In the genomic region with DNA sequence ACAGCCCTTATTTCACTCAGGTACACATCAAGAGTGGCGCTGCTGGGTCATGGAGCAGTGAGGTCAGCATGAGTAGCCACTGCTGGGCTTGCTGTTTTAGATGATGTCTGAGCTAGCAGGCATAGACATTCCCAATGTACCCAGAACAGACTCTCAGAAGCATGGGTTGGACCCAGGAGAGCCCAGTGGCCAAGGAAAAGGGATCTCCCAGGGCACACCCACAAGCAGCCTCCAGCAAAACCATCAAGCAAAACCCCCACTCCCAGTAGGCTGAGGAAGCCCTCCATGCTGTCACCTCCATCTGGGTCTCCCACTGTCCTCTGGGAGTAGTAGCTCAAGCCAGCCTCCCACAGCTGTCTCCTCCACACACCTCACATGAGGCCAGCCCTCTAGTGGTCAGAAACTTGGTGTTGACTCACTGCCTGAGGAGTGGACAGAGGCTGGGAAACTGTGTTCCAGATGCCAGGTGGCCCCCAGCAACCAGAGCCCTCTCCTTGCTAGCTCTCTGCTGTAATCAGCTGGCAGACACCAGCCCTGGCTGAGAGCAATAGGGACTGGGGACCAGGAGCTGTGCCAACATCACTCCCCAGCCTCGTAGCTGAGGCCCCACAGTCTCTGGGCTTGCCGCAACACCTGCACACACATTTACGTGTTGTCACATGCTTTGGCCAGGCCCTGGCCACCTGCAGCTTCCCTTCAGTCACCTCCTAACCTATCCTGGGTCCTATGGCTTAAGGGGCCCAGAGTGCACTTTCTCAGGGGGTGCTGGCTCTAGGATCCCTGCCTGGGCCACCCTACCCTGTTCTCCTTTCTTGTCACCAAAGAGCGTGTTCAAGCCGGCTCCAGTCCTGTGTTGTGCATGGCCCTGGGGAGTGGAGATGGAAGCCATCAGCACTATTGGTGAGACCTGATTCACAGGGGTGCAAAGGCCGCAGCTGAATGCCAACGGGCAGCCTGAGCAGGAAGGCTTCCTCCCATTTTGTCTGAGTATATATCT, we compare ENCODE assay signal across 8 cellular contexts. TPM values are rescaled to one million over a fixed set of nuclear protein-coding genes. Genes with fewer than 3 reads are reported as not detected.
DNase-seq lines count a peak whose midpoint lies in the region; ATAC-seq, FAIRE-seq and TF ChIP-seq lines count a peak whose summit lies in the region.

No MANE protein-coding gene starts in this region.

- no peak overlapping the region for H2BK12ac ChIP-seq in trophoblast cell (ENCODE audit: low read length)

- no peak overlapping the region for H3K9ac ChIP-seq in trophoblast cell (ENCODE audit: low read length)

- no peak overlapping the region for H3K18ac ChIP-seq in trophoblast cell (ENCODE audit: low read length)

- no peak overlapping the region for H2BK5ac ChIP-seq in trophoblast cell (ENCODE audit: low read depth, low read length, poor library complexity)

- CTCF ChIA-PET in A549 (lab: Yijun Ruan, JAX) = interaction anchor here (0.6 to 13.5 kb wide), 28 partner anchors 8 to 189 kb away, joined by 3 to 132 read pairs (median 4); partner anchors contain the start of gene ADISSP

- peak overlapping the region; percentile 26 for H3K4me2 ChIP-seq in A549
- no peak overlapping the region for H3K4me2 ChIP-seq in trophoblast cell (ENCODE audit: low read length)

- peak; percentile 79 for TF ChIP-seq CTCF in A549 (IDR thresholded peaks at IDR 0.05)

- peak; percentile 80 to 81 for TF ChIP-seq RAD21 in A549 (conservative IDR thresholded peaks at IDR 0.05 in 1 of 2, IDR thresholded peaks at IDR 0.05 in 1 of 2)

- no peak overlapping the region for H4K12ac ChIP-seq in trophoblast cell (ENCODE audit: low read depth, low read length)

- peak overlapping the region; percentile 45 for H2AK5ac ChIP-seq in trophoblast cell (ENCODE audit: low read length)

- POLR2A ChIA-PET in A549 (lab: Yijun Ruan, JAX) = interaction anchor here (1.0 to 3.7 kb wide), 7 partner anchors 23 to 51 kb away, joined by 3 to 40 read pairs (median 17); partner anchors contain the start of genes ADISSP, CDC25B, CENPB and SPEF1

- DNase-seq in A549 (ENCODE audit: low read depth in 1 of 2, low spot score in 1 of 2) (peak; percentile 89 to 93), GDM1 (lab: John Stamatoyannopoulos, UW) (peak; percentile 8), NCI-H2029 (lab: John Stamatoyannopoulos, UW) (peak; percentile 64), UCSD-AML1 (lab: John Stamatoyannopoulos, UW; ENCODE audit: unreplicated experiment) (peak; percentile 56), foreskin melanocyte (peak; percentile 60), trophoblast cell (peak; percentile 73 to 88), putamen (ENCODE audit: low spot score) (no peak)
- no peak for DNase-seq in effector CD8-positive, alpha-beta T cell (lab: John Stamatoyannopoulos, UW)

- H3K79me1 ChIP-seq in trophoblast cell (ENCODE audit: low read length) = peaks cover 8% of the 10 kb centered on the region

- TF ChIP-seq EP300 in A549 (IDR thresholded peaks at IDR 0.05) = no peak

- peaks cover 6% of the 10 kb centered on the region for H3K79me2 ChIP-seq in trophoblast cell (ENCODE audit: control insufficient read depth, insufficient read depth, low read length, poor library complexity)

- peak; percentile 76 for FAIRE-seq in A549 (lab: Jason Lieb, UNC)

- WGBS in A549 (ENCODE audit: missing lambda C conversion rate) = 81% methylated on average over 8 of the region's 8 CpGs
- whole genome bisulfite sequencing in trophoblast cell (ENCODE audit: extremely low coverage, insufficient coverage, insufficient read length) = no CpG with 5 or more reads among the region's 8 CpGs

- H3K27ac ChIP-seq in A549 (peak overlapping the region; percentile 91 to 92), trophoblast cell (ENCODE audit: low read depth, low read length) (no peak overlapping the region)

- no peak overlapping the region for H3K4ac ChIP-seq in trophoblast cell (ENCODE audit: low read depth, low read length)

- peak; percentile 78 to 86 for ATAC-seq in A549

- H3K36me3 ChIP-seq in trophoblast cell (ENCODE audit: control insufficient read depth in 1 of 2, insufficient read depth in 2 of 2, low read length in 2 of 2) = peaks cover 9 to 11% of the 10 kb centered on the region in 2 experiments

- no peak overlapping the region for H3K14ac ChIP-seq in trophoblast cell (ENCODE audit: low read length)

- H3K4me3 ChIP-seq in A549 (no peak overlapping the region), trophoblast cell (ENCODE audit: low read depth, low read length) (no peak overlapping the region)

- peak overlapping the region; percentile 71 for H2AFZ ChIP-seq in trophoblast cell (ENCODE audit: insufficient read depth, low read length, poor library complexity)

- peak overlapping the region; percentile 73 for H4K8ac ChIP-seq in trophoblast cell (ENCODE audit: low read depth, low read length)

- no peak overlapping the region for H4K91ac ChIP-seq in trophoblast cell (ENCODE audit: low read depth, low read length)

- H3K4me1 ChIP-seq in A549 = peaks cover 36% of the 10 kb centered on the region
- peaks cover 2 to 3% of the 10 kb centered on the region in 2 experiments for H3K4me1 ChIP-seq in trophoblast cell (ENCODE audit: control insufficient read depth in 1 of 2, insufficient read depth in 2 of 2, low read length in 2 of 2)

- no peaks in the 10 kb centered on the region for H3K27me3 ChIP-seq in trophoblast cell (ENCODE audit: insufficient read depth, low read length)

- no peak for TF ChIP-seq POLR2A in A549 (IDR thresholded peaks at IDR 0.05; ENCODE audit: low read length)

- H3K9me3 ChIP-seq in A549 = no peaks in the 10 kb centered on the region
- no peaks in the 10 kb centered on the region for H3K9me3 ChIP-seq in trophoblast cell (ENCODE audit: insufficient read depth, low read depth, low read length)

- no peak overlapping the region for H2BK120ac ChIP-seq in trophoblast cell (ENCODE audit: insufficient read depth, low read length, poor library complexity)

- H3K23ac ChIP-seq in trophoblast cell (ENCODE audit: low read length) = no peak overlapping the region

TF ChIP-seq in A549, 52 proteins besides CTCF, POLR2A, EP300 and RAD21:
- TF ChIP-seq JUN (IDR thresholded peaks at IDR 0.05) (peak in 1 of 2 experiments; percentile 43; a peak in 2 of 5 replicates), ZFP36 (IDR thresholded peaks at IDR 0.05; ENCODE audit: borderline replicate concordance, partially characterized antibody) (no peak), ESRRA (IDR thresholded peaks at IDR 0.05; ENCODE audit: borderline replicate concordance, low read length) (no peak), MYC (IDR thresholded peaks at IDR 0.05; ENCODE audit: borderline replicate concordance, low read length) (peak; percentile 38; the same call in 1 of the 2 replicates), CEBPB (IDR thresholded peaks at IDR 0.05) (no peak), RFX5 (IDR thresholded peaks at IDR 0.05) (0 out of 2 replicates have a peak, but pooled peaks have one; percentile 22), NPAS2 (CRISPR knock-in tag; IDR thresholded peaks at IDR 0.05; ENCODE audit: borderline replicate concordance) (no peak), EHF (CRISPR knock-in tag; IDR thresholded peaks at IDR 0.05) (0 out of 2 replicates have a peak, but pooled peaks have one; percentile 54), GATA3 (IDR thresholded peaks at IDR 0.05; ENCODE audit: borderline replicate concordance) (no peak), HOXB5 (CRISPR knock-in tag; IDR thresholded peaks at IDR 0.05) (no peak), FOSL2 (IDR thresholded peaks at IDR 0.05) (no peak), FOSL2 (CRISPR knock-in tag; IDR thresholded peaks at IDR 0.05) (peak; percentile 86), SMC3 (IDR thresholded peaks at IDR 0.05) (peak; percentile 95)
- TF ChIP-seq, protein P1, sequence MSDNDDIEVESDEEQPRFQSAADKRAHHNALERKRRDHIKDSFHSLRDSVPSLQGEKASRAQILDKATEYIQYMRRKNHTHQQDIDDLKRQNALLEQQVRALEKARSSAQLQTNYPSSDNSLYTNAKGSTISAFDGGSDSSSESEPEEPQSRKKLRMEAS (IDR thresholded peaks at IDR 0.05) = peak; percentile 89
TF ChIP-seq in A549: peak in this region for 7.

RNA-seq across cellular contexts. Expression of gene AP5S1, which starts 1.9 kb away (rescaled TPM):
- polyA plus RNA-seq in A549 (2011; rRNA removed) (10.2 and 11.8 TPM in 2 replicates), A549 (2017; fragmentation: RNase III; extraction: RNeasy Plus Mini Kit Qiagen cat#74134 plus additional on column Dnase treatment) (17.7 to 20.6 TPM (median 19.9 TPM) in 3 replicates)
- polyA plus RNA-seq in A549 (2012; cell fraction: cytosol; rRNA removed) = 15.6 and 19.0 TPM in 2 replicates
- 15.2 and 20.0 TPM in 2 replicates for polyA plus RNA-seq in A549 (2012; cell fraction: nucleus; rRNA removed)
- polyA minus RNA-seq in A549 (2011; rRNA and poly(A)+ RNA removed) = 21.2 and 27.1 TPM in 2 replicates
- 4.4 and 4.5 TPM in 2 replicates for polyA plus RNA-seq in trophoblast cell (2013)

RNA-seq across cellular contexts. Expression of gene CDC25B, which starts 22.3 kb away (rescaled TPM):
- 133 and 136 TPM in 2 replicates for polyA plus RNA-seq in A549 (2011; rRNA removed)
- polyA plus RNA-seq in A549 (2012; cell fraction: cytosol; rRNA removed) = 173 and 193 TPM in 2 replicates
- 307 and 346 TPM in 2 replicates for polyA plus RNA-seq in A549 (2012; cell fraction: nucleus; rRNA removed)
- polyA plus RNA-seq in A549 (2017; fragmentation: RNase III; extraction: RNeasy Plus Mini Kit Qiagen cat#74134 plus additional on column Dnase treatment) = 129 to 150 TPM (median 140 TPM) in 3 replicates
- 101 and 126 TPM in 2 replicates for polyA minus RNA-seq in A549 (2011; rRNA and poly(A)+ RNA removed)
- 25.2 and 26.6 TPM in 2 replicates for polyA plus RNA-seq in trophoblast cell (2013)

RNA-seq across cellular contexts. Expression of gene MAVS, which starts 28.2 kb away (rescaled TPM):
- polyA plus RNA-seq in A549 (2011; rRNA removed) (18.9 and 25.7 TPM in 2 replicates), A549 (2017; fragmentation: RNase III; extraction: RNeasy Plus Mini Kit Qiagen cat#74134 plus additional on column Dnase treatment) (28.4 to 31.0 TPM (median 29.1 TPM) in 3 replicates)
- 11.0 and 15.5 TPM in 2 replicates for polyA plus RNA-seq in A549 (2012; cell fraction: cytosol; rRNA removed)
- 27.5 and 30.4 TPM in 2 replicates for polyA plus RNA-seq in A549 (2012; cell fraction: nucleus; rRNA removed)
- polyA minus RNA-seq in A549 (2011; rRNA and poly(A)+ RNA removed) = 45.7 and 47.5 TPM in 2 replicates
- polyA plus RNA-seq in trophoblast cell (2013) = 17.5 and 17.6 TPM in 2 replicates

RNA-seq across cellular contexts. Expression of gene CENPB, which starts 31.9 kb away (rescaled TPM):
- polyA plus RNA-seq in A549 (2011; rRNA removed) (35.9 and 42.6 TPM in 2 replicates), A549 (2017; fragmentation: RNase III; extraction: RNeasy Plus Mini Kit Qiagen cat#74134 plus additional on column Dnase treatment) (93.1 to 107 TPM (median 106 TPM) in 3 replicates)
- polyA plus RNA-seq in A549 (2012; cell fraction: cytosol; rRNA removed) = 57.6 and 77.1 TPM in 2 replicates
- polyA plus RNA-seq in A549 (2012; cell fraction: nucleus; rRNA removed) = 55.5 and 78.2 TPM in 2 replicates
- polyA minus RNA-seq in A549 (2011; rRNA and poly(A)+ RNA removed) = 49.1 and 52.8 TPM in 2 replicates
- polyA plus RNA-seq in trophoblast cell (2013) = 23.2 and 23.8 TPM in 2 replicates

RNA-seq across cellular contexts. Expression of gene SPEF1, which starts 37.2 kb away (rescaled TPM):
- polyA plus RNA-seq in A549 (2011; rRNA removed) (0.41 and 0.46 TPM in 2 replicates), A549 (2017; fragmentation: RNase III; extraction: RNeasy Plus Mini Kit Qiagen cat#74134 plus additional on column Dnase treatment) (0.89 to 1.4 TPM (median 1.3 TPM) in 3 replicates)
- 1.1 and 1.2 TPM in 2 replicates for polyA plus RNA-seq in A549 (2012; cell fraction: cytosol; rRNA removed)
- polyA plus RNA-seq in A549 (2012; cell fraction: nucleus; rRNA removed) = 4.2 and 4.5 TPM in 2 replicates
- 0.15 and 0.21 TPM in 2 replicates for polyA minus RNA-seq in A549 (2011; rRNA and poly(A)+ RNA removed)
- 0.04 and 0.11 TPM in 2 replicates for polyA plus RNA-seq in trophoblast cell (2013)

Comparison
In these comparisons a context has a peak if more than half of its experiments do, and no peak if none do; other contexts are left out.
1. DNase-seq: peak in A549 (2 of 2), GDM1 (single experiment), NCI-H2029 (single experiment), UCSD-AML1 (single experiment), foreskin melanocyte (single experiment) and trophoblast cell (2 of 2); none in putamen (single experiment) and effector CD8-positive, alpha-beta T cell (single experiment).